ENCODE assay signal across 1 cellular context in genomic region chr11:64258356-64258755, GRCh38.
TF ChIP-seq lines count a peak whose summit lies in the region.

No MANE protein-coding gene starts in this region.

TF ChIP-seq in HepG2, 621 proteins besides CTCF, POLR2A, EP300 and RAD21:
- TF ChIP-seq RORA (CRISPR knock-in tag; IDR thresholded peaks at IDR 0.05): no peak
- TF ChIP-seq HNF1B (CRISPR knock-in tag; IDR thresholded peaks at IDR 0.05): no peak
- TF ChIP-seq ZNF563 (CRISPR knock-in tag; IDR thresholded peaks at IDR 0.05): no peak
- no peak for TF ChIP-seq ARID3A (IDR thresholded peaks at IDR 0.05; ENCODE audit: low read depth, low read length)
- TF ChIP-seq E2F1 (CRISPR knock-in tag; IDR thresholded peaks at IDR 0.05): no peak
- no peak for TF ChIP-seq SAP130 (CRISPR knock-in tag; IDR thresholded peaks at IDR 0.05; ENCODE audit: low read depth)
- no peak for TF ChIP-seq JARID2 (CRISPR knock-in tag; IDR thresholded peaks at IDR 0.05; ENCODE audit: insufficient replicate concordance)
- no peak for TF ChIP-seq ATAD3A (CRISPR knock-in tag; IDR thresholded peaks at IDR 0.05)
- TF ChIP-seq PBX3 (CRISPR knock-in tag; IDR thresholded peaks at IDR 0.05; ENCODE audit: borderline replicate concordance): no peak
